In genomic region chr1:93614550-93615200, GRCh38 we compare ENCODE assay signal across 8 cellular contexts.
A peak's percentile ranks its signal among the peaks of the same experiment; 100 is the strongest.
DNase-seq lines count a peak whose midpoint lies in the region; ATAC-seq and TF ChIP-seq lines count a peak whose summit lies in the region.

No MANE protein-coding gene starts in this region.

- no peaks in the 10 kb centered on the region for H3K36me3 ChIP-seq in mucosa of rectum (ENCODE audit: control insufficient read depth in 2 of 2, insufficient read depth in 2 of 2, low read length in 2 of 2)

- no peaks in the 10 kb centered on the region for H3K9me3 Mint-ChIP-seq in MCF 10A (ENCODE audit: unreplicated experiment)

- peak overlapping the region; percentile 97 for H3K27ac Mint-ChIP-seq in MCF 10A (ENCODE audit: low read depth, unreplicated experiment)

- peak overlapping the region; percentile 38 to 41 for H3K27ac ChIP-seq in mucosa of rectum (ENCODE audit: low read depth in 2 of 2, low read length in 2 of 2)

- intact Hi-C loops in MCF 10A (cut with micrococcal nuclease), result no loop called here

- H3K27me3 ChIP-seq in mucosa of rectum (ENCODE audit: control insufficient read depth in 2 of 2, insufficient read depth in 2 of 2, low read length in 2 of 2), result no peaks in the 10 kb centered on the region

- ATAC-seq in omental fat pad (ENCODE audit: low FRiP score) (no peak), GM18502 (IDR thresholded peaks at IDR 0.05; ENCODE audit: poor library complexity, unreplicated experiment) (no peak)

- peak; percentile 78 for DNase-seq in AG08395 (ENCODE audit: low spot score)
- peak; percentile 18 for DNase-seq in NCI-H1694 (lab: John Stamatoyannopoulos, UW)
- peak; percentile 66 for DNase-seq in MCF 10A (ENCODE audit: unreplicated experiment)
- DNase-seq in omental fat pad (ENCODE audit: low spot score), result no peak
- DNase-seq in A172 (ENCODE audit: low spot score), result no peak
- no peak for DNase-seq in HEK293T (ENCODE audit: extremely low spot score)

- CTCF ChIA-PET in MCF 10A (lab: Yijun Ruan, JAX), result interaction anchor here (0.6 to 3.0 kb wide), 2 partner anchors 44 to 199 kb away, joined by 3 to 14 read pairs; no protein-coding TSS in a partner anchor
- CTCF ChIA-PET in HEK293T (lab: Yijun Ruan, JAX), result no interaction called here

- POLR2A ChIA-PET in MCF 10A (lab: Yijun Ruan, JAX) (interaction anchor here (0.6 to 8.5 kb wide), 11 partner anchors 8 to 234 kb away, joined by 3 to 72 read pairs (median 12); partner anchors contain the start of gene FNBP1L), HEK293T (lab: Yijun Ruan, JAX) (interaction anchor here (0.7 to 1.0 kb wide), 2 partner anchors 168 to 231 kb away, joined by 3 read pairs; no protein-coding TSS in a partner anchor)

- no peak overlapping the region for H3K9ac ChIP-seq in mucosa of rectum (ENCODE audit: low read depth in 1 of 2, low read length in 2 of 2)

- no peak overlapping the region for H3K4me3 ChIP-seq in mucosa of rectum (ENCODE audit: low read length in 2 of 2)

- peaks cover 41 to 57% of the 10 kb centered on the region in 2 donors for H3K4me1 ChIP-seq in mucosa of rectum (ENCODE audit: control insufficient read depth in 2 of 2, insufficient read depth in 2 of 2, low read length in 2 of 2)

- peak overlapping the region; percentile 26 for H3K4me3 Mint-ChIP-seq in MCF 10A (ENCODE audit: unreplicated experiment)

- no peaks in the 10 kb centered on the region for H3K27me3 Mint-ChIP-seq in MCF 10A (ENCODE audit: insufficient read depth, unreplicated experiment)

- no TSS peak for BruUV-seq in MCF 10A (replicated peaks; lab: Mats Ljungman, UMichigan)

- TF ChIP-seq CTCF in MCF 10A (IDR thresholded peaks at IDR 0.05; ENCODE audit: unreplicated experiment) (no peak), omental fat pad (IDR thresholded peaks at IDR 0.05) (no peak)

- H3K9me3 ChIP-seq in mucosa of rectum (ENCODE audit: control insufficient read depth in 2 of 2, low read length in 2 of 2), result no peaks in the 10 kb centered on the region

- peaks cover 65% of the 10 kb centered on the region for H3K4me1 Mint-ChIP-seq in MCF 10A (ENCODE audit: insufficient read depth, unreplicated experiment)

- peaks cover 33% of the 10 kb centered on the region for H3K36me3 Mint-ChIP-seq in MCF 10A (ENCODE audit: insufficient read depth, unreplicated experiment)

TF ChIP-seq in HEK293T, 16 proteins besides CTCF, POLR2A, EP300 and RAD21:
- TF ChIP-seq ARNT (IDR thresholded peaks at IDR 0.05) (no peak), NFRKB (IDR thresholded peaks at IDR 0.05) (no peak), CTBP1 (IDR thresholded peaks at IDR 0.05; ENCODE audit: borderline replicate concordance) (no peak), L3MBTL2 (conservative IDR thresholded peaks at IDR 0.05) (no peak), HDGF (IDR thresholded peaks at IDR 0.05; ENCODE audit: borderline replicate concordance) (no peak), SP1 (IDR thresholded peaks at IDR 0.05) (no peak)

Comparison
In these comparisons a context has a peak if more than half of its experiments do, and no peak if none do; other contexts are left out.
1. DNase-seq: peak in AG08395 (single experiment), NCI-H1694 (single experiment) and MCF 10A (single experiment); none in omental fat pad (single experiment), A172 (single experiment) and HEK293T (single experiment).